Comparison of ENCODE assay signal across 8 cellular contexts in genomic region chr3:194133661-194134230, GRCh38. TPM values are rescaled to one million over a fixed set of nuclear protein-coding genes. Genes with fewer than 3 reads are reported as not detected.
A peak's percentile ranks its signal among the peaks of the same experiment; 100 is the strongest.
DNase-seq lines count a peak whose midpoint lies in the region; ATAC-seq, FAIRE-seq and TF ChIP-seq lines count a peak whose summit lies in the region.

No MANE protein-coding gene starts in this region.

- H2BK5ac ChIP-seq in H1 (ENCODE audit: low read depth, low read length), result peak overlapping the region; percentile 18; the same call in 1 of the 2 replicates

- peak overlapping the region; percentile 77 to 86 for H3K4me2 ChIP-seq in H1 (ENCODE audit: insufficient read depth in 1 of 2, low read depth in 2 of 2, low read length in 2 of 2)

- H3K23ac ChIP-seq in H1 (ENCODE audit: insufficient read length), result no peak overlapping the region

- no peak overlapping the region for H4K8ac ChIP-seq in H1 (ENCODE audit: extremely low read depth, insufficient read depth, low read length)

- CTCF ChIA-PET in T-cell (lab: Charles Lee) (interaction anchor here in 1 of 2 donors (0.6 kb wide), 1 partner anchor 30 kb away, joined by 3 read pairs; no protein-coding TSS in a partner anchor), H1 (lab: Charles Lee; ENCODE audit: partially characterized antibody) (interaction anchor here (0.7 to 3.2 kb wide), 3 partner anchors 7 to 55 kb away, joined by 3 to 8 read pairs (median 3); no protein-coding TSS in a partner anchor)

- H3K23me2 ChIP-seq in H1 (ENCODE audit: low read depth, low read length), result peaks cover 15% of the 10 kb centered on the region; the same call in 1 of the 2 replicates

- H3K9ac ChIP-seq in H1 (replicated peaks in 1 of 4; ENCODE audit: extremely low read depth in 1 of 4, low read depth in 3 of 4, low read length in 3 of 4), result peak overlapping the region in 1 of 4 experiments; percentile 39; a peak in 2 of 7 replicates

- no peak for FAIRE-seq in H1 (lab: Jason Lieb, UNC)

- H3K56ac ChIP-seq in H1 (replicated peaks; ENCODE audit: insufficient read length, low read depth, low read length), result no peak overlapping the region

- H3K79me2 ChIP-seq in H1 (ENCODE audit: control insufficient read depth in 1 of 2, insufficient read depth in 2 of 2, low read length in 2 of 2), result peaks cover 0 to 15% of the 10 kb centered on the region in 2 experiments; a peak in 2 of 4 replicates

- intact Hi-C loops in CD14-positive monocyte (cut with micrococcal nuclease), result no loop called here

- H2BK15ac ChIP-seq in H1 (ENCODE audit: low read length), result peak overlapping the region; percentile 37; the same call in 1 of the 2 replicates

- H3K36me3 Mint-ChIP-seq in CD14-positive monocyte (peaks cover 16 to 18% of the 10 kb centered on the region in 2 donors), T-cell (no peaks in the 10 kb centered on the region)

- TF ChIP-seq CTCF in CD14-positive monocyte (IDR thresholded peaks at IDR 0.05) (no peak), HFF-Myc (IDR thresholded peaks at IDR 0.05; ENCODE audit: low read depth, low read length, missing control alignments) (no peak), H1 (IDR thresholded peaks at IDR 0.05; ENCODE audit: control extremely low read depth in 1 of 3, insufficient read depth in 1 of 3, low read depth in 1 of 3, low read length in 3 of 3) (no peak)

- no peak for ATAC-seq in T-cell (replicated peaks in 1 of 4)
- ATAC-seq in GM21529 (IDR thresholded peaks at IDR 0.05; ENCODE audit: unreplicated experiment), result no peak
- ATAC-seq in HG02981 (IDR thresholded peaks at IDR 0.05; ENCODE audit: unreplicated experiment), result no peak

- TF ChIP-seq POLR2A in H1 (IDR thresholded peaks at IDR 0.05; ENCODE audit: control extremely low read depth in 1 of 2, low read depth in 2 of 2, low read length in 2 of 2), result no peak

- no peaks in the 10 kb centered on the region for H3K79me1 ChIP-seq in H1 (ENCODE audit: low read depth, low read length)

- no peak for DNase-seq in CD14-positive monocyte (ENCODE audit: low spot score)
- no peak for DNase-seq in HFF-Myc (ENCODE audit: extremely low read depth, low read depth)
- DNase-seq in T-cell, result no peak
- peak in 1 of 2 experiments; percentile 64 for DNase-seq in H1 (ENCODE audit: low read depth in 1 of 2, low spot score in 2 of 2)
- DNase-seq in midbrain (lab: John Stamatoyannopoulos, UW), result peak; percentile 40

- no peak overlapping the region for H4K5ac ChIP-seq in H1 (ENCODE audit: insufficient read length, low read depth, low read length)

- TF ChIP-seq EP300 in H1 (IDR thresholded peaks at IDR 0.05; ENCODE audit: borderline replicate concordance in 1 of 2, low read depth in 2 of 2, low read length in 2 of 2), result no peak

- peaks cover 0 to 7% of the 10 kb centered on the region in 2 experiments for H4K20me1 ChIP-seq in H1 (replicated peaks in 1 of 2; ENCODE audit: control insufficient read depth in 1 of 2, insufficient read depth in 2 of 2, low read length in 2 of 2)

- H4K91ac ChIP-seq in H1 (replicated peaks; ENCODE audit: insufficient read length, low read length), result peak overlapping the region; percentile 34

- H3K4me1 Mint-ChIP-seq in CD14-positive monocyte (peaks cover 35% of the 10 kb centered on the region), T-cell (peaks cover 44 to 56% (median 51%) of the 10 kb centered on the region in 3 donors)

- H3K4me3 ChIP-seq in HFF-Myc (replicated peaks; ENCODE audit: low read depth, low read length) (peak overlapping the region; percentile 30), H1 (ENCODE audit: extremely low read depth in 1 of 4, insufficient read depth in 2 of 4, low read depth in 3 of 4, low read length in 4 of 4) (peak overlapping the region in 2 of 4 experiments; percentile 48 to 65; a peak in 5 of 8 replicates), thymus (ENCODE audit: low read length) (peak overlapping the region; percentile 44)

- H2BK12ac ChIP-seq in H1 (ENCODE audit: low read depth, low read length), result peak overlapping the region; percentile 99

- H2BK20ac ChIP-seq in H1 (ENCODE audit: low read length), result peak overlapping the region; percentile 11; the same call in 1 of the 2 replicates

- no peak for TF ChIP-seq RAD21 in H1 (IDR thresholded peaks at IDR 0.05 in 1 of 2, conservative IDR thresholded peaks at IDR 0.05 in 1 of 2; ENCODE audit: low read depth in 2 of 2, low read length in 2 of 2)

- H3K4ac ChIP-seq in H1 (replicated peaks; ENCODE audit: insufficient read length, low read depth, low read length), result peak overlapping the region; percentile 46

- WGBS in H1 (ENCODE audit: extremely low coverage in 1 of 2, insufficient coverage in 1 of 2, insufficient read length in 1 of 2, insufficient replicate concordance in 2 of 2, low coverage in 1 of 2, low lambda C conversion rate in 2 of 2, missing lambda C conversion rate in 1 of 2), 2 experiments, result 11% methylated on average over 18 of the region's 41 CpGs; no CpG with 5 or more reads in 1 of the 2 experiments
- 10% methylated on average over 41 of the region's 41 CpGs for WGBS in thymus

- H3K9me3 ChIP-seq in H1 (ENCODE audit: insufficient read depth in 2 of 2, low read depth in 1 of 2, low read length in 1 of 2), result no peaks in the 10 kb centered on the region
- H3K9me3 ChIP-seq in thymus (ENCODE audit: control insufficient read depth), result peaks cover 3% of the 10 kb centered on the region

- H3K27ac ChIP-seq in H1 (ENCODE audit: low read depth, low read length) (no peak overlapping the region), thymus (ENCODE audit: low read depth) (peak overlapping the region; percentile 49)

- no peak overlapping the region for H2AK5ac ChIP-seq in H1 (ENCODE audit: low read depth, low read length)

- POLR2A ChIA-PET in T-cell (lab: Charles Lee) (no interaction called here), H1 (lab: Charles Lee; ENCODE audit: partially characterized antibody) (interaction anchor here (0.6 to 5.4 kb wide), 11 partner anchors 8 to 321 kb away, joined by 3 to 21 read pairs (median 5); no protein-coding TSS in a partner anchor)

- peak overlapping the region; percentile 81 for H3K18ac ChIP-seq in H1 (ENCODE audit: extremely low read depth, low read length)

- H3K9me3 Mint-ChIP-seq in CD14-positive monocyte (peaks cover 0 to 33% (median 19%) of the 10 kb centered on the region in 7 donors), T-cell (no peaks in the 10 kb centered on the region)

- H2BK120ac ChIP-seq in H1 (replicated peaks; ENCODE audit: low read depth, low read length), result peak overlapping the region; percentile 51

- H3K27ac Mint-ChIP-seq in CD14-positive monocyte (peak overlapping the region; percentile 3 to 89 (median 74)), T-cell (peak overlapping the region in 1 of 2 donors; percentile 0)

- peaks cover 30 to 49% (median 33%) of the 10 kb centered on the region in 4 experiments for H3K4me1 ChIP-seq in H1 (replicated peaks in 1 of 4; ENCODE audit: control insufficient read depth in 3 of 4, insufficient read depth in 4 of 4, low read length in 3 of 4)
- H3K4me1 ChIP-seq in thymus (ENCODE audit: control insufficient read depth, insufficient read depth, low read length), result peaks cover 24% of the 10 kb centered on the region

- H3K27me3 ChIP-seq in H1 (replicated peaks in 1 of 4; ENCODE audit: control insufficient read depth in 3 of 4, extremely low read depth in 1 of 4, insufficient read depth in 3 of 4, low read length in 3 of 4), result peaks cover 0 to 19% (median 9%) of the 10 kb centered on the region in 4 experiments; a peak in 4 of 7 replicates
- peaks cover 53% of the 10 kb centered on the region for H3K27me3 ChIP-seq in thymus (ENCODE audit: control insufficient read depth, insufficient read depth)

- H2AFZ ChIP-seq in H1 (ENCODE audit: low read length), result no peak overlapping the region

- H3K27me3 Mint-ChIP-seq in CD14-positive monocyte (ENCODE audit: low read depth in 3 of 3) (peaks cover 73 to 92% (median 78%) of the 10 kb centered on the region in 3 donors), T-cell (peaks cover 33 to 63% of the 10 kb centered on the region in 2 donors)

- H3K4me3 Mint-ChIP-seq in CD14-positive monocyte (peak overlapping the region; percentile 72 to 87), T-cell (peak overlapping the region; percentile 77 to 79 (median 77))

- peaks cover 0 to 4% (median 2%) of the 10 kb centered on the region in 4 experiments; a peak in 2 of 8 replicates for H3K36me3 ChIP-seq in H1 (ENCODE audit: control insufficient read depth in 2 of 4, insufficient read depth in 4 of 4, low read length in 3 of 4)
- H3K36me3 ChIP-seq in thymus (ENCODE audit: control insufficient read depth, insufficient read depth), result no peaks in the 10 kb centered on the region

- H3K14ac ChIP-seq in H1 (ENCODE audit: insufficient read length), result no peak overlapping the region

TF ChIP-seq in H1, 55 proteins besides CTCF, POLR2A, EP300 and RAD21 (continues in another document):
- TF ChIP-seq, protein P1, sequence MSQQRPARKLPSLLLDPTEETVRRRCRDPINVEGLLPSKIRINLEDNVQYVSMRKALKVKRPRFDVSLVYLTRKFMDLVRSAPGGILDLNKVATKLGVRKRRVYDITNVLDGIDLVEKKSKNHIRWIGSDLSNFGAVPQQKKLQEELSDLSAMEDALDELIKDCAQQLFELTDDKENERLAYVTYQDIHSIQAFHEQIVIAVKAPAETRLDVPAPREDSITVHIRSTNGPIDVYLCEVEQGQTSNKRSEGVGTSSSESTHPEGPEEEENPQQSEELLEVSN (IDR thresholded peaks at IDR 0.05), result peak; percentile 60
- peak in 1 of 2 experiments; percentile 50; a peak in 1 of 4 replicates for TF ChIP-seq SIN3A (conservative IDR thresholded peaks at IDR 0.05 in 1 of 2, IDR thresholded peaks at IDR 0.05 in 1 of 2; ENCODE audit: low read depth in 1 of 2, low read length in 2 of 2)
- TF ChIP-seq EGR1 (IDR thresholded peaks at IDR 0.05; ENCODE audit: borderline replicate concordance, low read depth, low read length), result peak; percentile 42; the same call in 1 of the 2 replicates
- 0 out of 2 replicates have a peak, but pooled peaks have one; percentile 16 for TF ChIP-seq POLR2AphosphoS5 (IDR thresholded peaks at IDR 0.05; ENCODE audit: low read depth, low read length)
- TF ChIP-seq CHD2 (IDR thresholded peaks at IDR 0.05; ENCODE audit: low read length), result peak; percentile 79
- no peak for TF ChIP-seq CBX5 (IDR thresholded peaks at IDR 0.05; ENCODE audit: low read depth, low read length)
- TF ChIP-seq BRCA1 (IDR thresholded peaks at IDR 0.05; ENCODE audit: low read depth, low read length), result 0 out of 2 replicates have a peak, but pooled peaks have one; percentile 46

RNA-seq across cellular contexts. Expression of gene HES1, which starts 2.2 kb away (rescaled TPM):
- polyA plus RNA-seq in CD14-positive monocyte, result under 1 TPM; 0.17 to 0.26 TPM
- 1 to 10 TPM in 1 of 5 donors, under 1 TPM in 4; 0.35 to 1.1 (median 0.46) TPM for total RNA-seq in T-cell
- total RNA-seq in H1 (2021; fragmentation: NEBNext Ultra II Directional; extraction: Animal tissue kit (Norgen Biotek cat#: 25700)), result 12.2 and 12.9 TPM in 2 replicates
- polyA plus RNA-seq in H1 (2011; rRNA removed), result 7.9 and 9.9 TPM in 2 replicates
- 8.8 TPM for polyA plus RNA-seq in H1 (2011; cell fraction: cytosol; rRNA removed)
- polyA plus RNA-seq in H1 (2011; cell fraction: nucleus; rRNA removed), result 12.0 TPM
- 9.3 to 13.8 TPM (median 11.0 TPM) in 4 replicates for polyA plus RNA-seq in H1 (2012, experiment 1 of 2)
- 14.2 TPM for polyA plus RNA-seq in H1 (2012, experiment 2 of 2)
- 16.5 TPM for polyA plus RNA-seq in H1 (2013, experiment 1 of 2)
- 15.9 TPM for polyA plus RNA-seq in H1 (2013, experiment 2 of 2)
- 4.8 and 5.7 TPM in 2 replicates for polyA minus RNA-seq in H1 (2011; rRNA and poly(A)+ RNA removed)
- 17.6 TPM for polyA minus RNA-seq in H1 (2011; cell fraction: cytosol; rRNA and poly(A)+ RNA removed)
- 18.8 TPM for polyA minus RNA-seq in H1 (2011; cell fraction: nucleus; rRNA and poly(A)+ RNA removed)
- 13.3 TPM for polyA plus RNA-seq in thymus
